ENCODE assay signal across 8 cellular contexts in the genomic region with DNA sequence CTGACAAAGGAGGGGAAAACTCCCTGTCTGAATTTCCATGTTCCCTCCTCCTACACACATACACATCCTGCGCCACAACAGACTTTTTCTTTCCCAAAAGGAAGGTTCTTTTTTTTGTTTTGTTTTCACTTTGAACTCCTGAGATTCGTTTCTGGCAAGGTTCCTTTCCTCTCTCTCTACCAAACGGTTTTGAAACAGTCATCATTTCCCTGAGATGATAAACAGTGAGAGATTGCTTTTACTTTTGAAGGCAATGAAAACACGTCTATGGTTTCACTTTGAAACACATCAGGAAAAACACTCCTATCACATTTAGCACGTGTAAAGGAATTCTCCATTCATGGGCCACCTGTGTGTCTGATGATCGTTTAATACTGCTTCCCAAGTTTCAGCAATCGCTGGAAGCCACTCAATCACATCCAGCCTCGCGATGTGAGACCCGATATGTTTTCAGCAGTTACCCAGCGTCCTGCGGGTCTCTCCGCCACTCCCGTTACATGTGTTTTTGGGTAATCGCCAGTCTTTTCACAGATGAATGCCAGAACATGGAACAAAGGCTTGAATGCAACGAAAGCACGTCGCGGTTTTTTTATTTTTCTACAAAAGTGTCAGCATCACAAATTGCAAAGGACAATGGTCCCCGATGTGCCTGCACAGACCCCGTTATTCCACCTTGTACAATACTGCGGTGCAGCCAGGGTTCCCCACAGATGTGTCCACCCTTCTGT.
DNase-seq lines count a peak whose midpoint lies in the region; ATAC-seq and TF ChIP-seq lines count a peak whose summit lies in the region.

No MANE protein-coding gene starts in this region.

- H3K4me1 ChIP-seq in muscle layer of colon (ENCODE audit: insufficient read depth, low read length), result no peaks in the 10 kb centered on the region

- no peak for TF ChIP-seq CTCF in NB4 (IDR thresholded peaks at IDR 0.05; ENCODE audit: low read depth, low read length)
- no peak for TF ChIP-seq CTCF in brain microvascular endothelial cell (IDR thresholded peaks at IDR 0.05; ENCODE audit: low read depth, low read length, missing control alignments)

- in situ Hi-C loops in brain microvascular endothelial cell (cut with HindIII; ENCODE audit: low pct_ligation_motif_present, low sequenced_read_pairs), result no loop called here

- peak overlapping the region; percentile 46 for H3K9ac ChIP-seq in muscle layer of colon (ENCODE audit: low read length)

- no peaks in the 10 kb centered on the region for H3K9me3 ChIP-seq in muscle layer of colon (ENCODE audit: low read length)

- DNase-seq in DMS114 treated with DMSO at 0.1 percent for 48 hours (lab: John Stamatoyannopoulos, UW; ENCODE audit: unreplicated experiment) (peak; percentile 33), NB4 (ENCODE audit: low read depth) (peak; percentile 58), brain microvascular endothelial cell (peak; percentile 41), SHP77 (lab: John Stamatoyannopoulos, UW) (no peak), OCI-M2 (lab: John Stamatoyannopoulos, UW; ENCODE audit: unreplicated experiment) (no peak)

- H3K36me3 ChIP-seq in brain microvascular endothelial cell (replicated peaks), result no peaks in the 10 kb centered on the region
- no peaks in the 10 kb centered on the region for H3K36me3 ChIP-seq in muscle layer of colon (ENCODE audit: insufficient read depth, low read length)

- H3K27ac ChIP-seq in brain microvascular endothelial cell, result no peak overlapping the region
- H3K27ac ChIP-seq in muscle layer of colon (ENCODE audit: low read depth, low read length), result no peak overlapping the region

- ATAC-seq in HG02870 (IDR thresholded peaks at IDR 0.05; ENCODE audit: unreplicated experiment), result no peak
- ATAC-seq in GM19397 (IDR thresholded peaks at IDR 0.05; ENCODE audit: unreplicated experiment), result no peak

- H3K27me3 ChIP-seq in brain microvascular endothelial cell (replicated peaks) (no peaks in the 10 kb centered on the region), muscle layer of colon (ENCODE audit: control insufficient read depth in 1 of 2, insufficient read depth in 2 of 2, low read length in 2 of 2) (no peaks in the 10 kb centered on the region)

- TF ChIP-seq POLR2A in NB4 (IDR thresholded peaks at IDR 0.05; ENCODE audit: extremely low read depth, insufficient read length), result no peak

- H3K4me3 ChIP-seq in NB4 (ENCODE audit: low read depth, low read length), result peak overlapping the region; percentile 57
- H3K4me3 ChIP-seq in brain microvascular endothelial cell (ENCODE audit: low read depth, low read length), result peak overlapping the region; percentile 47
- peak overlapping the region; percentile 43 to 70 for H3K4me3 ChIP-seq in muscle layer of colon (ENCODE audit: low read depth in 1 of 2, low read length in 2 of 2)

Comparison
In these comparisons a context has a peak if more than half of its experiments do, and no peak if none do; other contexts are left out.
1. DNase-seq: peak in DMS114 treated with DMSO at 0.1 percent for 48 hours (single experiment), NB4 (single experiment) and brain microvascular endothelial cell (single experiment); none in SHP77 (0 of 2) and OCI-M2 (single experiment).
2. Peak in every context shown above with its lines, with median percentiles within 50 percentile points of each other: H3K4me3 ChIP-seq.